ENCODE assay signal across 19 cellular contexts in genomic region chr19:41430907-41431306, GRCh38.
DNase-seq lines count a peak whose midpoint lies in the region; ATAC-seq and TF ChIP-seq lines count a peak whose summit lies in the region.
"Had no signal": no experiment of that assay in that cellular context is flagged by ENCODE, and none has a peak within 500 bp of the region (broad histone marks: within the 10 kb centered on the region; RNA-seq: fewer than 3 reads in every experiment).

No MANE protein-coding gene starts in this region.

- H3K27me3 ChIP-seq in HL-60 (ENCODE audit: insufficient read depth, poor library complexity, severe bottlenecking) (no peaks in the 10 kb centered on the region), neutrophil (no peaks in the 10 kb centered on the region)
- H3K27me3 ChIP-seq: BE2C had no signal

- H3K4me1 ChIP-seq in neutrophil (ENCODE audit: control insufficient read depth in 1 of 2, insufficient read depth in 1 of 2, low read depth in 1 of 2, low read length in 1 of 2): peaks cover 49 to 58% of the 10 kb centered on the region in 2 experiments

- H3K27ac ChIP-seq in HL-60 (replicated peaks) (peak overlapping the region; percentile 46; the same call in 1 of the 2 replicates), neutrophil (peak overlapping the region; percentile 57)

- no peak for TF ChIP-seq CTCF in HL-60 (IDR thresholded peaks at IDR 0.05; ENCODE audit: insufficient read depth, low read length)
- no peak for TF ChIP-seq CTCF in neutrophil (IDR thresholded peaks at IDR 0.05)

- H3K4me3 ChIP-seq in HL-60 (replicated peaks; ENCODE audit: insufficient read depth, low read length) (no peak overlapping the region), neutrophil (ENCODE audit: low read depth in 1 of 2, low read length in 1 of 2) (no peak overlapping the region)

- no peak for ATAC-seq in GM18873 (IDR thresholded peaks at IDR 0.05; ENCODE audit: low FRiP score, unreplicated experiment)
- ATAC-seq in HG03039 (IDR thresholded peaks at IDR 0.05; ENCODE audit: unreplicated experiment): no peak
- ATAC-seq: natural killer cell treated with Interleukin-12 subunit alpha and Interleukin-12 subunit beta and Interleukin-15 and Interleukin-18, amount 100 ng/mL, for 72 hours; SK-N-SH treated with all-trans-retinoic acid at 6 μM for 48 hours; stimulated activated memory B cell treated with anti-CD40 and anti-IgM and Interleukin-4, amounts not matched to agents 10 μg/mL and 1 μg/mL and 100 μg/mL, for 72 hours had no signal

- peaks cover 21% of the 10 kb centered on the region for H3K36me3 ChIP-seq in neutrophil

- DNase-seq in DMS79 treated with DMSO at 0.1 percent for 48 hours (lab: John Stamatoyannopoulos, UW) (peak; percentile 65), HL-60 (ENCODE audit: low read depth in 1 of 2, low spot score in 1 of 2) (no peak), brain pericyte (ENCODE audit: low read depth, low spot score) (peak; percentile 36), DMS114 treated with DMSO at 0.1 percent for 48 hours (lab: John Stamatoyannopoulos, UW; ENCODE audit: unreplicated experiment) (no peak), CD1c-positive myeloid dendritic cell (ENCODE audit: extremely low spot score) (no peak)
- DNase-seq: activated CD8-positive, alpha-beta memory T cell treated with anti-CD3 and anti-CD28 coated beads, Interleukin-2, amount 50 U/mL, for 48 hours; DMS 273 treated with DMSO at 0.1 percent for 48 hours; H9; islet precursor cell; NCI-H1048; NCI-H2171 treated with DMSO at 0.1 percent for 48 hours; NCI-H748 treated with DMSO at 0.1 percent for 48 hours had no signal

- no peaks in the 10 kb centered on the region for H3K9me3 ChIP-seq in neutrophil
- H3K9me3 ChIP-seq: BE2C had no signal

Comparison
In these comparisons a context has a peak if more than half of its experiments do, and no peak if none do; other contexts are left out.
1. DNase-seq: peak in DMS79 treated with DMSO at 0.1 percent for 48 hours (single experiment) and brain pericyte (single experiment); none in HL-60 (0 of 2), DMS114 treated with DMSO at 0.1 percent for 48 hours (single experiment) and CD1c-positive myeloid dendritic cell (single experiment).